In genomic region chr2:106030287-106031268, GRCh38 we compare ENCODE assay signal across 8 cellular contexts.
A peak's percentile ranks its signal among the peaks of the same experiment; 100 is the strongest.
DNase-seq lines count a peak whose midpoint lies in the region; ATAC-seq and TF ChIP-seq lines count a peak whose summit lies in the region.

No MANE protein-coding gene starts in this region.

- H3K36me3 Mint-ChIP-seq in stimulated activated naive CD8-positive, alpha-beta T cell treated with anti-CD3 and anti-CD28 coated beads, Interleukin-15, Interleukin-2, amounts not matched to agents 100 ng/mL and 50 ng/mL, for 24 hours (ENCODE audit: low read depth): no peaks in the 10 kb centered on the region

- peak overlapping the region; percentile 86 for H3K27ac ChIP-seq in caudate nucleus (ENCODE audit: low read depth, low read length)

- H3K27me3 Mint-ChIP-seq in stimulated activated naive CD8-positive, alpha-beta T cell treated with anti-CD3 and anti-CD28 coated beads, Interleukin-15, Interleukin-2, amounts not matched to agents 100 ng/mL and 50 ng/mL, for 24 hours: no peaks in the 10 kb centered on the region

- H3K4me1 Mint-ChIP-seq in stimulated activated naive CD8-positive, alpha-beta T cell treated with anti-CD3 and anti-CD28 coated beads, Interleukin-15, Interleukin-2, amounts not matched to agents 100 ng/mL and 50 ng/mL, for 24 hours (ENCODE audit: low read depth): peaks cover 44% of the 10 kb centered on the region

- no peaks in the 10 kb centered on the region for H3K4me1 ChIP-seq in mucosa of descending colon (ENCODE audit: low read depth)

- H3K9me3 Mint-ChIP-seq in stimulated activated naive CD8-positive, alpha-beta T cell treated with anti-CD3 and anti-CD28 coated beads, Interleukin-15, Interleukin-2, amounts not matched to agents 100 ng/mL and 50 ng/mL, for 24 hours: no peaks in the 10 kb centered on the region

- H3K9me3 ChIP-seq in mucosa of descending colon: no peaks in the 10 kb centered on the region

- no peak for TF ChIP-seq CTCF in mucosa of descending colon (IDR thresholded peaks at IDR 0.05)

- no peak overlapping the region for H3K4me3 Mint-ChIP-seq in stimulated activated naive CD8-positive, alpha-beta T cell treated with anti-CD3 and anti-CD28 coated beads, Interleukin-15, Interleukin-2, amounts not matched to agents 100 ng/mL and 50 ng/mL, for 24 hours

- peak; percentile 65 for ATAC-seq in mucosa of descending colon
- no peak for ATAC-seq in GM19455 (IDR thresholded peaks at IDR 0.05; ENCODE audit: unreplicated experiment)

- H3K36me3 ChIP-seq in mucosa of descending colon (ENCODE audit: low read depth): no peaks in the 10 kb centered on the region

- no peak overlapping the region for H3K4me3 ChIP-seq in mucosa of descending colon

- DNase-seq in EH (ENCODE audit: low read depth) (peak; percentile 92), HuH-7 (ENCODE audit: low spot score) (peak; percentile 62), caudate nucleus (lab: John Stamatoyannopoulos, UW) (peak in 24 of 61 donors; percentile 4 to 73 (median 24)), mucosa of descending colon (peak in 2 of 3 donors; percentile 26 to 32), NCI-H1694 (lab: John Stamatoyannopoulos, UW) (no peak), NCI-H187 (lab: John Stamatoyannopoulos, UW) (no peak)

- intact Hi-C loops in mucosa of descending colon (cut with DNase I, micrococcal nuclease): no loop called here

- peak overlapping the region; percentile 53 for H3K27ac Mint-ChIP-seq in stimulated activated naive CD8-positive, alpha-beta T cell treated with anti-CD3 and anti-CD28 coated beads, Interleukin-15, Interleukin-2, amounts not matched to agents 100 ng/mL and 50 ng/mL, for 24 hours

Comparison
In these comparisons a context has a peak if more than half of its experiments do, and no peak if none do; other contexts are left out.
1. DNase-seq: peak in EH (single experiment), HuH-7 (single experiment) and mucosa of descending colon (2 of 3); none in NCI-H1694 (single experiment) and NCI-H187 (0 of 2).